Comparison of ENCODE assay signal across 14 cellular contexts in the genomic region with DNA sequence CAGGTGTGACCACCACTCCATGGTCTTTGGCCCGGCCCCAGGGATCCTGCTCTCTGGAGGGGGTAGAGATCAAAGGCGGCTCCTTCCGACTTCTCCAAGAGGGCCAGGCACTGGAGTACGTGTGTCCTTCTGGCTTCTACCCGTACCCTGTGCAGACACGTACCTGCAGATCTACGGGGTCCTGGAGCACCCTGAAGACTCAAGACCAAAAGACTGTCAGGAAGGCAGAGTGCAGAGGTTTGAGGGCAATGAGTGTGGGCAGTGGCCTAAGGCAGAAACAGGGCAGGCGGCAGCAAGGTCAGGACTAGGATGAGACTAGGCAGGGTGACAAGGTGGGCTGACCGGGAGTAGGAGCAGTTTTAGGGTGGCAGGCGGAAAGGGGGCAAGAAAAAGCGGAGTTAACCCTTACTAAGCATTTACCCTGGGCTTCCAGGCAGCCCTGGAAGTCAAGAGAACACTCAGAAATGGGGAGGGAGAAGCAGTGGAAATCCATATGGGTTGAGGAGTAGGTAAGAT. TPM values are rescaled to one million over a fixed set of nuclear protein-coding genes. Genes with fewer than 3 reads are reported as not detected.
DNase-seq lines count a peak whose midpoint lies in the region; ATAC-seq, FAIRE-seq and TF ChIP-seq lines count a peak whose summit lies in the region.
"Had no signal": no experiment of that assay in that cellular context is flagged by ENCODE, and none has a peak within 500 bp of the region (broad histone marks: within the 10 kb centered on the region; RNA-seq: fewer than 3 reads in every experiment).

No MANE protein-coding gene starts in this region.

- H2AFZ ChIP-seq in astrocyte (ENCODE audit: low read depth, low read length), result no peak overlapping the region

- no peak for FAIRE-seq in astrocyte (lab: Jason Lieb, UNC)

- peak; percentile 1 for ATAC-seq in omental fat pad (ENCODE audit: low FRiP score)
- ATAC-seq in HG03196 (IDR thresholded peaks at IDR 0.05; ENCODE audit: unreplicated experiment), result no peak
- ATAC-seq: T-cell had no signal

- H3K27ac ChIP-seq in astrocyte (ENCODE audit: low read depth, low read length), result no peak overlapping the region
- H3K27ac ChIP-seq in esophagus squamous epithelium, result peak overlapping the region; percentile 76 to 97 (median 90)
- H3K27ac ChIP-seq in tibial artery, result peak overlapping the region; percentile 90 to 92

- H3K4me3 Mint-ChIP-seq in astrocyte (ENCODE audit: unreplicated experiment), result peak overlapping the region; percentile 54
- H3K4me3 Mint-ChIP-seq: activated CD4-positive, alpha-beta T cell treated with anti-CD3 and anti-CD28 coated beads, Interleukin-2, amount 10 ng/mL, durations not matched to agents 24 days and 14 days; stimulated activated naive CD8-positive, alpha-beta T cell treated with anti-CD3 and anti-CD28 coated beads, Interleukin-15, Interleukin-2, amounts not matched to agents 100 ng/mL and 50 ng/mL, for 24 hours; T-cell had no signal

- H3K27me3 Mint-ChIP-seq in astrocyte (ENCODE audit: low read depth, unreplicated experiment), result peaks cover 55% of the 10 kb centered on the region

- peaks cover 11% of the 10 kb centered on the region for H3K27me3 ChIP-seq in astrocyte (ENCODE audit: insufficient read depth, low read length)
- peaks cover 0 to 13% (median 0%) of the 10 kb centered on the region in 4 donors for H3K27me3 ChIP-seq in esophagus squamous epithelium
- H3K27me3 ChIP-seq in tibial artery, result no peaks in the 10 kb centered on the region

- H3K79me2 ChIP-seq in astrocyte (ENCODE audit: insufficient read depth, low read length), result no peaks in the 10 kb centered on the region

- H3K36me3 ChIP-seq in astrocyte (ENCODE audit: insufficient read depth, low read length) (peaks cover 5% of the 10 kb centered on the region), esophagus squamous epithelium (peaks cover 0 to 14% (median 0%) of the 10 kb centered on the region in 3 donors), tibial artery (peaks cover 0 to 11% (median 2%) of the 10 kb centered on the region in 3 donors)

- peak overlapping the region; percentile 78 for H3K4me2 ChIP-seq in astrocyte (ENCODE audit: low read length)

- peaks cover 7% of the 10 kb centered on the region for H3K4me1 ChIP-seq in astrocyte (ENCODE audit: insufficient read depth, low read length)
- peaks cover 9 to 38% (median 24%) of the 10 kb centered on the region in 3 donors for H3K4me1 ChIP-seq in esophagus squamous epithelium
- H3K4me1 ChIP-seq in tibial artery, result peaks cover 0 to 27% (median 21%) of the 10 kb centered on the region in 4 donors

- peaks cover 10% of the 10 kb centered on the region for H3K36me3 Mint-ChIP-seq in astrocyte (ENCODE audit: low read depth, unreplicated experiment)
- H3K36me3 Mint-ChIP-seq: T-cell had no signal

- DNase-seq in astrocyte (ENCODE audit: low read depth), result no peak
- DNase-seq in esophagus squamous epithelium (lab: John Stamatoyannopoulos, UW), result no peak
- DNase-seq in omental fat pad (ENCODE audit: low spot score), result no peak
- no peak for DNase-seq in tibial artery
- no peak for DNase-seq in pons (ENCODE audit: low spot score)
- DNase-seq in NCI-H146 (lab: John Stamatoyannopoulos, UW), result no peak
- DNase-seq: activated CD4-positive, alpha-beta T cell treated with anti-CD3 and anti-CD28 coated beads, Interleukin-2, amount 10 ng/mL, durations not matched to agents 24 days and 14 days; activated gamma-delta T cell treated with Interleukin-2 at 50 U/mL for 16 hours; cortex of kidney; NCI-H2107; T-cell had no signal

- H3K4me3 ChIP-seq in astrocyte (ENCODE audit: insufficient read depth, low read depth, low read length), result no peak overlapping the region
- H3K4me3 ChIP-seq in esophagus squamous epithelium, result peak overlapping the region; percentile 8 to 62 (median 30)
- peak overlapping the region; percentile 36 to 52 for H3K4me3 ChIP-seq in tibial artery
- H3K4me3 ChIP-seq: lung had no signal

- no peak overlapping the region for H3K9ac ChIP-seq in astrocyte (ENCODE audit: low read length)

- H3K9me3 Mint-ChIP-seq in astrocyte (ENCODE audit: unreplicated experiment), result no peaks in the 10 kb centered on the region
- H3K9me3 Mint-ChIP-seq: activated CD4-positive, alpha-beta T cell treated with anti-CD3 and anti-CD28 coated beads, Interleukin-2, amount 10 ng/mL, durations not matched to agents 24 days and 14 days; stimulated activated naive CD8-positive, alpha-beta T cell treated with anti-CD3 and anti-CD28 coated beads, Interleukin-15, Interleukin-2, amounts not matched to agents 100 ng/mL and 50 ng/mL, for 24 hours; T-cell had no signal

- 40 to 54% methylated on average over 5 to 7 of the region's 11 CpGs for WGBS in esophagus squamous epithelium, 2 donors

- H3K4me1 Mint-ChIP-seq in astrocyte (ENCODE audit: low read depth, unreplicated experiment), result peaks cover 11% of the 10 kb centered on the region

- no peak for TF ChIP-seq POLR2A in esophagus squamous epithelium (IDR thresholded peaks at IDR 0.05)

- no peaks in the 10 kb centered on the region for H4K20me1 ChIP-seq in astrocyte (ENCODE audit: insufficient read depth, low read length)

- H3K27ac Mint-ChIP-seq in astrocyte (ENCODE audit: unreplicated experiment), result no peak overlapping the region
- H3K27ac Mint-ChIP-seq: activated CD4-positive, alpha-beta T cell treated with anti-CD3 and anti-CD28 coated beads, Interleukin-2, amount 10 ng/mL, durations not matched to agents 24 days and 14 days; stimulated activated naive CD8-positive, alpha-beta T cell treated with anti-CD3 and anti-CD28 coated beads, Interleukin-15, Interleukin-2, amounts not matched to agents 100 ng/mL and 50 ng/mL, for 24 hours had no signal

- H3K9me3 ChIP-seq in astrocyte (ENCODE audit: insufficient read depth, low read depth, low read length) (no peaks in the 10 kb centered on the region), esophagus squamous epithelium (no peaks in the 10 kb centered on the region), tibial artery (no peaks in the 10 kb centered on the region)

- intact Hi-C loops in esophagus squamous epithelium (cut with DNase I), result no loop called here
- intact Hi-C loops in tibial artery (cut with DNase I; ENCODE audit: low total_unique reads), result no loop called here

- TF ChIP-seq CTCF in astrocyte (IDR thresholded peaks at IDR 0.05; ENCODE audit: insufficient read depth, low read depth, low read length), result no peak
- no peak for TF ChIP-seq CTCF in esophagus squamous epithelium (IDR thresholded peaks at IDR 0.05)
- TF ChIP-seq CTCF in omental fat pad (IDR thresholded peaks at IDR 0.05), result no peak
- no peak for TF ChIP-seq CTCF in tibial artery (IDR thresholded peaks at IDR 0.05)

RNA-seq across cellular contexts. Expression of gene CFB, which starts 0.5 kb away (rescaled TPM):
- total RNA-seq in astrocyte, result 1.0 and 1.4 TPM in 2 replicates
- 10 to 100 TPM; 10.4 to 81.1 (median 22.4) TPM for total RNA-seq in esophagus squamous epithelium
- 1,000 to 10,000 TPM in 1 of 4 donors, 100 to 1,000 TPM in 2, 10 to 100 TPM in 1; 16.7 to 1,024 (median 264) TPM for total RNA-seq in omental fat pad
- total RNA-seq: activated CD4-positive, alpha-beta T cell treated with anti-CD3 and anti-CD28 coated beads, Interleukin-2, amount 10 ng/mL, durations not matched to agents 24 days and 14 days had no signal

RNA-seq across cellular contexts. Expression of gene NELFE, which starts 12.3 kb away (rescaled TPM):
- 47.7 and 48.1 TPM in 2 replicates for total RNA-seq in astrocyte
- 10 to 100 TPM; 52.6 to 83.9 (median 64.4) TPM for total RNA-seq in esophagus squamous epithelium
- 10 to 100 TPM; 67.0 to 94.0 (median 75.0) TPM for total RNA-seq in omental fat pad

RNA-seq across cellular contexts. Expression of gene SKIC2, which starts 12.5 kb away (rescaled TPM):
- total RNA-seq in astrocyte, result 75.3 and 79.1 TPM in 2 replicates
- 10 to 100 TPM; 24.6 to 32.4 (median 26.8) TPM for total RNA-seq in esophagus squamous epithelium
- total RNA-seq in omental fat pad, result 10 to 100 TPM; 31.3 to 50.8 (median 44.8) TPM

RNA-seq across cellular contexts. Expression of gene C2, which starts 18.9 kb away (rescaled TPM):
- 0.20 and 0.43 TPM in 2 replicates for total RNA-seq in astrocyte
- total RNA-seq in esophagus squamous epithelium, result 10 to 100 TPM in 2 of 4 donors, 1 to 10 TPM in 2; 1.1 to 15.2 (median 6.4) TPM
- 10 to 100 TPM; 30.6 to 96.1 (median 46.0) TPM for total RNA-seq in omental fat pad

RNA-seq across cellular contexts. Expression of gene DXO, which starts 25.5 kb away (rescaled TPM):
- total RNA-seq in astrocyte (12.6 and 15.6 TPM in 2 replicates), esophagus squamous epithelium (10 to 100 TPM in 1 of 4 donors, 1 to 10 TPM in 3; 7.8 to 13.2 (median 8.8) TPM), omental fat pad (10 to 100 TPM; 15.6 to 19.9 (median 18.4) TPM)
